Comparison of ENCODE assay signal across 33 cellular contexts in the genomic region with DNA sequence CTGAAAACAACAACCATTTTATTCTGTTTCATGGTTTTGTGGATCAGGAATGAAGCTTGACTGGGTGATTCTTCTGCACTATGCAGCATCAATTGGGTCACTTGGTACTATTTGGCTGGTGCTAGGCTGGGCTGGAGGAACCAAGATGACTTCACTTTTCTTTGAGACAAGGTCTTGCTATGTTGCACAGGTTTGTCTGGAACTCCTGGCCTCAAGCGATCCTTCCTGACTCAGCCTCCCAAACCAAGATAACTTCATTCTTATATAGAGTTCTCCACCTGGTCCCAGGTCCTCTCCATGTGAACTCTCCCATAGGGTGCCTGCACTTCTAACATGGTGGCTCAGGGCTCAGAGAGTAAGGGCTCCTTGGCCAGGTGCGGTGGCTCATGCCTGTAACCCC. TPM values are rescaled to one million over a fixed set of nuclear protein-coding genes. Genes with fewer than 3 reads are reported as not detected.
"Had no signal": no experiment of that assay in that cellular context is flagged by ENCODE, and none has a peak within 500 bp of the region (broad histone marks: within the 10 kb centered on the region; RNA-seq: fewer than 3 reads in every experiment).

No MANE protein-coding gene starts in this region.

- H3K27ac Mint-ChIP-seq: activated B cell treated with CpG ODN at 0.5 μM for 24 hours; activated CD4-positive, alpha-beta memory T cell treated with anti-CD3 and anti-CD28 coated beads, Interleukin-2, amount 10 ng/mL, durations not matched to agents 7 days and 5 days; activated naive CD4-positive, alpha-beta T cell treated with anti-CD3 and anti-CD28 coated beads for 36 hours; activated naive CD4-positive, alpha-beta T cell treated with anti-CD3 and anti-CD28 coated beads, Interleukin-2, amount 50 U/mL, for 72 hours; activated T-helper 1 cell treated with anti-CD3 and anti-CD28 coated beads, Interleukin-12 subunit alpha, Interleukin-12 subunit beta, Interleukin-2, Interleukin-4 antibody, amounts not matched to agents 30 ng/mL and 10 ng/mL and 1 ng/mL, durations not matched to agents 14 hours and 24 hours and 36 hours; T-cell; T-helper 17 cell had no signal

- H3K36me3 ChIP-seq: adrenal gland, MG63, SJSA1 had no signal

- H3K4me3 Mint-ChIP-seq: activated B cell treated with CpG ODN at 0.5 μM for 24 hours; activated CD4-positive, alpha-beta memory T cell treated with anti-CD3 and anti-CD28 coated beads, Interleukin-2, amount 10 ng/mL, durations not matched to agents 7 days and 5 days; activated naive CD4-positive, alpha-beta T cell treated with anti-CD3 and anti-CD28 coated beads for 36 hours; activated T-cell treated with anti-CD3 and anti-CD28 coated beads, Interleukin-2, amount 50 U/mL, for 4 hours; activated T-helper 1 cell treated with anti-CD3 and anti-CD28 coated beads, Interleukin-12 subunit alpha, Interleukin-12 subunit beta, Interleukin-2, Interleukin-4 antibody, amounts not matched to agents 30 ng/mL and 10 ng/mL and 1 ng/mL, durations not matched to agents 14 hours and 24 hours and 36 hours; T-cell; T-helper 17 cell had no signal

- H3K9me2 ChIP-seq: SK-N-SH had no signal

- DNase-seq: activated B cell treated with CpG ODN at 0.5 μM for 24 hours; activated CD4-positive, alpha-beta memory T cell treated with anti-CD3 and anti-CD28 coated beads, Interleukin-2, amount 10 ng/mL, durations not matched to agents 7 days and 5 days; activated CD4-positive, alpha-beta T cell treated with anti-CD3 and anti-CD28 coated beads for 48 hours; activated CD4-positive, CD25-positive, alpha-beta regulatory T cell treated with anti-CD3 and anti-CD28 coated beads, Interleukin-2, amount 50 U/mL, for 72 hours; activated gamma-delta T cell treated with Interleukin-2 at 50 U/mL for 16 hours; activated naive CD4-positive, alpha-beta T cell treated with anti-CD3 and anti-CD28 coated beads for 36 hours; activated T-cell treated with anti-CD3 and anti-CD28 coated beads, Interleukin-2, amount 50 U/mL, for 4 hours; adrenal gland; body of pancreas; Kasumi-1; KG1; MG63; NCI-H1048; NCI-H1105 treated with DMSO at 0.1 percent for 48 hours; NCI-H1436; NCI-H1694; NCI-H1930; NCI-H2081 treated with DMSO at 0.1 percent for 48 hours; NCI-H345; NCI-H524 treated with DMSO at 0.1 percent for 48 hours; SHP77; SK-N-SH; T-cell; T-helper 17 cell had no signal

- H3K9me3 ChIP-seq: adrenal gland, body of pancreas, MG63, SJSA1, SK-N-SH had no signal

- H3K4me3 ChIP-seq: adrenal gland, body of pancreas, MG63, SJSA1 had no signal

- H3K27me3 ChIP-seq: adrenal gland, body of pancreas, MG63 had no signal

- ATAC-seq: activated naive CD4-positive, alpha-beta T cell treated with anti-CD3 and anti-CD28 coated beads, Interleukin-2, amount 50 U/mL, for 72 hours; activated T-cell treated with anti-CD3 and anti-CD28 coated beads, Interleukin-2, amount 50 U/mL, for 4 hours; body of pancreas; Panc1; T-cell; T-helper 17 cell had no signal

- H3K9ac ChIP-seq: SK-N-SH had no signal

- H3K4me2 ChIP-seq: SK-N-SH had no signal

- H3K36me3 Mint-ChIP-seq: activated naive CD4-positive, alpha-beta T cell treated with anti-CD3 and anti-CD28 coated beads, Interleukin-2, amount 50 U/mL, for 72 hours; T-cell had no signal

- H3K27ac ChIP-seq: adrenal gland, body of pancreas, SJSA1 had no signal

- H3K9me3 Mint-ChIP-seq: activated B cell treated with CpG ODN at 0.5 μM for 24 hours; activated CD4-positive, alpha-beta memory T cell treated with anti-CD3 and anti-CD28 coated beads, Interleukin-2, amount 10 ng/mL, durations not matched to agents 7 days and 5 days; activated naive CD4-positive, alpha-beta T cell treated with anti-CD3 and anti-CD28 coated beads for 36 hours; activated naive CD4-positive, alpha-beta T cell treated with anti-CD3 and anti-CD28 coated beads, Interleukin-2, amount 50 U/mL, for 72 hours; activated T-cell treated with anti-CD3 and anti-CD28 coated beads, Interleukin-2, amount 50 U/mL, for 4 hours; activated T-helper 1 cell treated with anti-CD3 and anti-CD28 coated beads, Interleukin-12 subunit alpha, Interleukin-12 subunit beta, Interleukin-2, Interleukin-4 antibody, amounts not matched to agents 30 ng/mL and 10 ng/mL and 1 ng/mL, durations not matched to agents 14 hours and 24 hours and 36 hours; T-cell had no signal

RNA-seq across cellular contexts. Expression of a gene that starts 35.3 kb away (rescaled TPM):
- total RNA-seq: activated B cell treated with CpG ODN at 0.5 μM for 24 hours; activated CD4-positive, alpha-beta memory T cell treated with anti-CD3 and anti-CD28 coated beads, Interleukin-2, amount 10 ng/mL, durations not matched to agents 7 days and 5 days; activated CD8-positive, alpha-beta memory T cell treated with anti-CD3 and anti-CD28 coated beads for 36 hours; activated naive CD4-positive, alpha-beta T cell treated with anti-CD3 and anti-CD28 coated beads for 36 hours; activated T-cell treated with anti-CD3 and anti-CD28 coated beads, Interleukin-2, amount 50 U/mL, for 4 hours; activated T-helper 1 cell treated with anti-CD3 and anti-CD28 coated beads, Interleukin-12 subunit alpha, Interleukin-12 subunit beta, Interleukin-2, Interleukin-4 antibody, amounts not matched to agents 30 ng/mL and 10 ng/mL and 1 ng/mL, durations not matched to agents 14 hours and 24 hours and 36 hours; astrocyte; body of pancreas; bronchial epithelial cell; NCI-H460; RPMI7951; SJSA1 had no signal
